Comparison of ENCODE assay signal across 27 cellular contexts in the genomic region with DNA sequence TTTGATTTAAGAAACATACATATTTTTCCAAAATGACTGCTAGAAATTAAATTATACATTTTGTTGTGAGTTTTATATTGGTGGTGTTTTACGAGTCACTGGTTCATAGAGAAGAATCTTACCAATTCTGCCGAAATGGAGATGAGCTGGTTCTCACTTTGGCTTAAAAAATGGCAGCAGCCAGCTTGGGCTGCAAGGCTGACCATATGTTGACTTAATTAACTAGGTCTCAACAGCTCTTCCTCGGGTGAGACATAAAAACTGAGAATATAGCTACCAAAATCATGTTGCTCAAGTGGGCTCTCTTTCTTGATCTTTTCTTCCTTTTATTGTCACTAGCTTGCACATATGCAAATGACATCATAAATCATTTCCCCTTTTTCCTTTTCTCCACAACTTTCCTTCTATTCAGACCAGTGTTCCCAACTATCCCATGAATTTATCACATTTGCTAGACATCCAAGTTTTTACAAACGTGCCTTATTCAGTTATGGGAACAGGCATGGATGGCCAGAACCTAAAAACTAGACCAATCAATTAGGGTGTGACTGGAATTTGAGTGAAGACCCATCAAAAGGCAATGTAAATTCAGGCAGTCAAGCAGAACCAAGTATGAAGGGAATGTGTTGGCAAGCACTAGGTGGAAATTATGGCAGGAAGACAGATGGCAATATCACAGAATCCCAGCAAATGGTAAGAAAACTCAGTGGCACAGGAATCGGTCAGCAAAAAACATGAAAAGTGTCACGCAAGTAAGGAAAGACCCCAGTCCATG. TPM values are rescaled to one million over a fixed set of nuclear protein-coding genes. Genes with fewer than 3 reads are reported as not detected.
A peak's percentile ranks its signal among the peaks of the same experiment; 100 is the strongest.
DNase-seq lines count a peak whose midpoint lies in the region; ATAC-seq, FAIRE-seq and TF ChIP-seq lines count a peak whose summit lies in the region.
"Had no signal": no experiment of that assay in that cellular context is flagged by ENCODE, and none has a peak within 500 bp of the region (broad histone marks: within the 10 kb centered on the region; RNA-seq: fewer than 3 reads in every experiment).

No MANE protein-coding gene starts in this region.

- peaks cover 6% of the 10 kb centered on the region for H3K4me1 ChIP-seq in endodermal cell (ENCODE audit: control insufficient read depth, insufficient read depth, low read length)
- H3K4me1 ChIP-seq in pancreas: no peaks in the 10 kb centered on the region
- H3K4me1 ChIP-seq: breast epithelium, Caco-2, lower lobe of right lung, parathyroid adenoma had no signal

- H3K4me3 Mint-ChIP-seq in endodermal cell: no peak overlapping the region
- H3K4me3 Mint-ChIP-seq: activated naive CD4-positive, alpha-beta T cell treated with anti-CD3 and anti-CD28 coated beads for 36 hours; natural killer cell treated with Interleukin-12 subunit alpha and Interleukin-12 subunit beta and Interleukin-15 and Interleukin-18, amount 100 ng/mL, for 72 hours had no signal

- H3K27me3 ChIP-seq in endodermal cell (ENCODE audit: control insufficient read depth, insufficient read depth, low read length, poor library complexity, severe bottlenecking) (no peaks in the 10 kb centered on the region), pancreas (no peaks in the 10 kb centered on the region)
- H3K27me3 ChIP-seq: breast epithelium, right atrium auricular region, upper lobe of left lung had no signal

- no peaks in the 10 kb centered on the region for H3K36me3 ChIP-seq in endodermal cell (ENCODE audit: control insufficient read depth, insufficient read depth, low read length)
- H3K36me3 ChIP-seq in pancreas: no peaks in the 10 kb centered on the region
- H3K36me3 ChIP-seq: breast epithelium, lower lobe of right lung, right atrium auricular region, upper lobe of left lung had no signal

- no peaks in the 10 kb centered on the region for H3K36me3 Mint-ChIP-seq in endodermal cell (ENCODE audit: low read depth)
- H3K36me3 Mint-ChIP-seq: natural killer cell treated with Interleukin-12 subunit alpha and Interleukin-12 subunit beta and Interleukin-15 and Interleukin-18, amount 100 ng/mL, for 72 hours had no signal

- ATAC-seq in pancreas (no peak), GM18873 (IDR thresholded peaks at IDR 0.05; ENCODE audit: low FRiP score, unreplicated experiment) (no peak)
- ATAC-seq: lower lobe of right lung; natural killer cell treated with Interleukin-12 subunit alpha and Interleukin-12 subunit beta and Interleukin-15 and Interleukin-18, amount 100 ng/mL, for 72 hours had no signal

- DNase-seq in GM12892 (ENCODE audit: insufficient read length) (no peak), NCI-H524 treated with DMSO at 0.1 percent for 48 hours (lab: John Stamatoyannopoulos, UW) (peak; percentile 74), endodermal cell (no peak), renal cortical epithelial cell (ENCODE audit: low read depth) (peak; percentile 76), pancreas (no peak), activated gamma-delta T cell treated with Interleukin-2 at 50 U/mL for 16 hours (no peak)
- DNase-seq: activated CD4-positive, alpha-beta T cell treated with anti-CD3 and anti-CD28 coated beads for 4 hours; activated naive CD4-positive, alpha-beta T cell treated with anti-CD3 and anti-CD28 coated beads for 36 hours; activated T-cell treated with anti-CD3 and anti-CD28 coated beads, Interleukin-2, amount 50 U/mL, for 48 hours; amniotic stem cell; Caco-2; effector CD8-positive, alpha-beta T cell; head of caudate nucleus; kidney; lower lobe of right lung; NCI-H1092; NCI-H2029; NCI-H2227 treated with DMSO at 0.1 percent for 48 hours; SHP77; stimulated activated CD4-positive, alpha-beta T cell treated with anti-CD3 and anti-CD28 coated beads, Interleukin-2, amount 100 ng/mL, for 24 hours; upper lobe of left lung had no signal

- no peak for TF ChIP-seq POLR2A in GM12892 (IDR thresholded peaks at IDR 0.05; ENCODE audit: low read depth, low read length)

- no peaks in the 10 kb centered on the region for H3K9me3 Mint-ChIP-seq in endodermal cell
- H3K9me3 Mint-ChIP-seq: activated naive CD4-positive, alpha-beta T cell treated with anti-CD3 and anti-CD28 coated beads for 36 hours; natural killer cell treated with Interleukin-12 subunit alpha and Interleukin-12 subunit beta and Interleukin-15 and Interleukin-18, amount 100 ng/mL, for 72 hours had no signal

- H3K9me3 ChIP-seq in endodermal cell (ENCODE audit: control insufficient read depth, low read length): no peaks in the 10 kb centered on the region
- H3K9me3 ChIP-seq in pancreas: no peaks in the 10 kb centered on the region
- H3K9me3 ChIP-seq: breast epithelium, Caco-2, lower lobe of right lung, right atrium auricular region, upper lobe of left lung had no signal

- TF ChIP-seq CTCF in endodermal cell (conservative IDR thresholded peaks at IDR 0.05) (no peak), pancreas (IDR thresholded peaks at IDR 0.05) (no peak)

- no peak overlapping the region for H3K27ac Mint-ChIP-seq in endodermal cell
- H3K27ac Mint-ChIP-seq: activated naive CD4-positive, alpha-beta T cell treated with anti-CD3 and anti-CD28 coated beads for 36 hours; natural killer cell treated with Interleukin-12 subunit alpha and Interleukin-12 subunit beta and Interleukin-15 and Interleukin-18, amount 100 ng/mL, for 72 hours had no signal

- H3K9ac ChIP-seq in endodermal cell (ENCODE audit: extremely low read depth, low read length, poor library complexity, severe bottlenecking): no peak overlapping the region
- H3K9ac ChIP-seq: parathyroid adenoma had no signal

- 92 to 93% methylated on average over 5 to 6 of the region's 6 CpGs for WGBS in endodermal cell (ENCODE audit: insufficient coverage in 1 of 2, insufficient read length in 1 of 2), 2 experiments
- WGBS in pancreas, 2 donors: 72 to 79% methylated on average over 6 of the region's 6 CpGs

- H3K27ac ChIP-seq in endodermal cell (ENCODE audit: low read depth, low read length): peak overlapping the region; percentile 48
- H3K27ac ChIP-seq in pancreas: no peak overlapping the region
- H3K27ac ChIP-seq: breast epithelium, lower lobe of right lung, parathyroid adenoma, upper lobe of left lung had no signal

- peaks cover 4% of the 10 kb centered on the region for H3K4me1 Mint-ChIP-seq in endodermal cell

- H3K27me3 Mint-ChIP-seq in endodermal cell (ENCODE audit: insufficient read depth): no peaks in the 10 kb centered on the region

- intact Hi-C loops in pancreas (cut with DNase I): loop anchor here in 1 of 3 donors (10.0 kb wide), 1 partner anchor 60 kb away; no protein-coding TSS in a partner anchor

- H3K4me3 ChIP-seq in endodermal cell (ENCODE audit: low read length) (no peak overlapping the region), pancreas (no peak overlapping the region)
- H3K4me3 ChIP-seq: breast epithelium, lower lobe of right lung, right atrium auricular region, upper lobe of left lung had no signal

- FAIRE-seq in GM12892 (lab: Jason Lieb, UNC) (peak; percentile 51), pancreas (lab: Jason Lieb, UNC) (no peak)
- FAIRE-seq: colon, kidney had no signal

RNA-seq across cellular contexts. Expression of a gene that starts 6.4 kb away (rescaled TPM):
- 8.9 TPM for polyA plus RNA-seq in GM12892 (2012; ENCODE audit: missing spikeins)
- 10 to 100 TPM; 35.6 to 50.3 TPM for total RNA-seq in endodermal cell
- polyA plus RNA-seq in endodermal cell (2013, experiment 1 of 2): 23.5 TPM
- 29.6 TPM for polyA plus RNA-seq in endodermal cell (2013, experiment 2 of 2)
- 29.7 and 60.5 TPM in 2 replicates for total RNA-seq in renal cortical epithelial cell
- 10 to 100 TPM in 1 of 6 donors, 1 to 10 TPM in 5; 5.2 to 13.4 (median 8.9) TPM for total RNA-seq in pancreas
- 10 to 100 TPM in 1 of 2 donors, 1 to 10 TPM in 1; 3.9 to 16.0 TPM for polyA plus RNA-seq in pancreas
- total RNA-seq: activated naive CD4-positive, alpha-beta T cell treated with anti-CD3 and anti-CD28 coated beads for 36 hours; natural killer cell treated with Interleukin-12 subunit alpha and Interleukin-12 subunit beta and Interleukin-15 and Interleukin-18, amount 100 ng/mL, for 72 hours had no signal

Comparison
In these comparisons a context has a peak if more than half of its experiments do, and no peak if none do; other contexts are left out.
1. DNase-seq: peak in NCI-H524 treated with DMSO at 0.1 percent for 48 hours (single experiment) and renal cortical epithelial cell (single experiment); none in GM12892 (single experiment), endodermal cell (single experiment), pancreas (0 of 6) and activated gamma-delta T cell treated with Interleukin-2 at 50 U/mL for 16 hours (single experiment).